ENCODE assay signal across 8 cellular contexts in the genomic region with DNA sequence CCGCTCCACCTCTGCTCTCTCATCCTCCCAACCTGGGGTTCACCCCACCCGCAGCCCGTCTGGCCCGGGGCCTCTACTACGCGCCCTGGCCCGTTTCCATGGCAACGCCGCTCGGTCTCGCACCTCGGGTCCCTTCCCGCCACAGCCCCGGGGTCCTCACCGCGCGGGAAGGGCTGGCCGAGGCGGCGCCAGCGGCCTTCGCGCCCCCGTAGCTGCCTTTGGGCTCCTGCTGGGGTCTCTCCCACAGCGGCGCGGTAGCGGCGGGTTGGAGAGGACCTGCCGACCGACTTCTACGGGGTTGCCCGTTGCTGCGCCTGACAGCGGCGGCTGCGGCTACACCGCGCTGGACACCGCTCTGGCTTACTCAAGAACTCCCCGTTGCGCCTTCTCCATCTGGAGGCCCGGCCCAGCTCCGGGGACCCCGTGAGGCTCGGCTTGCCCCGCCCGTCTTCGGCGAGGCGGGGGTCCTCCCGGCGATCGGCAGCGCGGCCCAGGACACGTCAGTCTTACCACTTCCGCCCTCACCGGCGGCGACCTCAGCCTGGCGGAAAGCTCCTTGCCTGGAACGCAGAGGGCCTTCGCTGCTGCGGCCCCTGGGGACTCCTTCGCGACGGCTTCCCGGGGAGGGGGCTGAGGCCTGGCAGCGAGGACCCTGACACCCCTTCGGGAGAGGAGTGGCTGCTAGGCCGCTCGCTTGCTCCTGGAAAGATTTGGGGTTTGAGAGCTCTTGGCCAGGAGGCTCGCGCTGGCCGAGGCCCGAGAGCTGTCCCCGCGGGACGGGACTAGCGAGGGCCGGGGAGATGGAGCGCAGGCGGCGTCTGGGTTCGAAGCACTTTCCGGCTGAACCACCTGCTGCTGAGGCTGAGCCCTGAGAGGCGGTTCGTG. TPM values are rescaled to one million over a fixed set of nuclear protein-coding genes. Genes with fewer than 3 reads are reported as not detected.
A peak's percentile ranks its signal among the peaks of the same experiment; 100 is the strongest.
DNase-seq lines count a peak whose midpoint lies in the region; ATAC-seq and TF ChIP-seq lines count a peak whose summit lies in the region.

A gene with protein sequence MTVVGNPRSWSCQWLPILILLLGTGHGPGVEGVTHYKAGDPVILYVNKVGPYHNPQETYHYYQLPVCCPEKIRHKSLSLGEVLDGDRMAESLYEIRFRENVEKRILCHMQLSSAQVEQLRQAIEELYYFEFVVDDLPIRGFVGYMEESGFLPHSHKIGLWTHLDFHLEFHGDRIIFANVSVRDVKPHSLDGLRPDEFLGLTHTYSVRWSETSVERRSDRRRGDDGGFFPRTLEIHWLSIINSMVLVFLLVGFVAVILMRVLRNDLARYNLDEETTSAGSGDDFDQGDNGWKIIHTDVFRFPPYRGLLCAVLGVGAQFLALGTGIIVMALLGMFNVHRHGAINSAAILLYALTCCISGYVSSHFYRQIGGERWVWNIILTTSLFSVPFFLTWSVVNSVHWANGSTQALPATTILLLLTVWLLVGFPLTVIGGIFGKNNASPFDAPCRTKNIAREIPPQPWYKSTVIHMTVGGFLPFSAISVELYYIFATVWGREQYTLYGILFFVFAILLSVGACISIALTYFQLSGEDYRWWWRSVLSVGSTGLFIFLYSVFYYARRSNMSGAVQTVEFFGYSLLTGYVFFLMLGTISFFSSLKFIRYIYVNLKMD (minus strand): TSS at position 256 of the 885 bp plus-strand sequence. CDS start 422 bp downstream, outside the sequence.

- no peaks in the 10 kb centered on the region for H3K9me3 Mint-ChIP-seq in activated T-helper 17 cell treated with anti-CD3 and anti-CD28 coated beads, Interleukin-2, amount 50 U/mL, for 72 hours
- H3K9me3 Mint-ChIP-seq in nephron, result no peaks in the 10 kb centered on the region

- DNase-seq in RPMI7951 (ENCODE audit: low read depth), result peak; percentile 79
- peak; percentile 79 for DNase-seq in fibroblast of peridontal ligament (ENCODE audit: extremely low read depth)
- peak; percentile 90 for DNase-seq in stimulated activated naive CD8-positive, alpha-beta T cell treated with anti-CD3 and anti-CD28 coated beads, Interleukin-15, Interleukin-2, amounts not matched to agents 100 U/mL and 50 U/mL, for 24 hours

- no peaks in the 10 kb centered on the region for H3K9me2 ChIP-seq in DOHH2 (replicated peaks; ENCODE audit: control insufficient read depth, low read length)

- H3K9me3 ChIP-seq in DOHH2 (ENCODE audit: control insufficient read depth, insufficient read depth, low read length), result no peaks in the 10 kb centered on the region

- H3K36me3 Mint-ChIP-seq in activated T-helper 17 cell treated with anti-CD3 and anti-CD28 coated beads, Interleukin-2, amount 50 U/mL, for 72 hours (ENCODE audit: low read depth), result peaks cover 61% of the 10 kb centered on the region
- H3K36me3 Mint-ChIP-seq in nephron (ENCODE audit: low read depth), result peaks cover 40% of the 10 kb centered on the region

- H3K4me3 Mint-ChIP-seq in activated T-helper 17 cell treated with anti-CD3 and anti-CD28 coated beads, Interleukin-2, amount 50 U/mL, for 72 hours, result peak within 1 kb of the TSS; percentile 98
- peak within 1 kb of the TSS; percentile 90 to 99 (median 97) for H3K4me3 Mint-ChIP-seq in nephron

- H3K4me3 ChIP-seq in DOHH2 (ENCODE audit: low read length) (peak within 1 kb of the TSS; percentile 87), KMS-11 (IDR thresholded peaks at IDR 0.05; ENCODE audit: insufficient read depth, low read depth, low read length) (peak within 1 kb of the TSS; percentile 55)

- H3K27me3 Mint-ChIP-seq in activated T-helper 17 cell treated with anti-CD3 and anti-CD28 coated beads, Interleukin-2, amount 50 U/mL, for 72 hours, result no peaks in the 10 kb centered on the region
- H3K27me3 Mint-ChIP-seq in nephron (ENCODE audit: low read depth), result no peaks in the 10 kb centered on the region

- H3K4me1 Mint-ChIP-seq in activated T-helper 17 cell treated with anti-CD3 and anti-CD28 coated beads, Interleukin-2, amount 50 U/mL, for 72 hours, result peaks cover 44% of the 10 kb centered on the region
- peaks cover 35% of the 10 kb centered on the region for H3K4me1 Mint-ChIP-seq in nephron

- peaks cover 29% of the 10 kb centered on the region for H3K4me1 ChIP-seq in DOHH2 (ENCODE audit: control insufficient read depth, low read length)
- H3K4me1 ChIP-seq in KMS-11 (ENCODE audit: low read depth, poor library complexity, severe bottlenecking), result peaks cover 10% of the 10 kb centered on the region

- H2AFZ ChIP-seq in KMS-11 (ENCODE audit: low read depth), result peak within 1 kb of the TSS; percentile 81

- H3F3A ChIP-seq in DOHH2 (ENCODE audit: control insufficient read depth, insufficient read depth), result peaks cover 16% of the 10 kb centered on the region

- H3K27ac ChIP-seq in DOHH2 (ENCODE audit: low read depth, low read length) (peak within 1 kb of the TSS; percentile 78), KMS-11 (peak within 1 kb of the TSS; percentile 94)

- peaks cover 44% of the 10 kb centered on the region for H3K36me3 ChIP-seq in DOHH2 (ENCODE audit: control insufficient read depth, low read length)
- no peaks in the 10 kb centered on the region for H3K36me3 ChIP-seq in KMS-11 (ENCODE audit: insufficient read depth)

- H3K4me2 ChIP-seq in DOHH2 (ENCODE audit: low read length) (peak within 1 kb of the TSS; percentile 78), KMS-11 (peak within 1 kb of the TSS; percentile 74)

- H3K27ac Mint-ChIP-seq in activated T-helper 17 cell treated with anti-CD3 and anti-CD28 coated beads, Interleukin-2, amount 50 U/mL, for 72 hours, result peak within 1 kb of the TSS; percentile 99
- peak within 1 kb of the TSS; percentile 95 to 97 (median 95) for H3K27ac Mint-ChIP-seq in nephron

- peak within 1 kb of the TSS; percentile 99 for H3K9ac ChIP-seq in KMS-11

- H3K27me3 ChIP-seq in DOHH2 (ENCODE audit: control insufficient read depth, low read length) (no peaks in the 10 kb centered on the region), KMS-11 (ENCODE audit: insufficient read depth, low read depth) (no peaks in the 10 kb centered on the region)

- ATAC-seq in GM21786 (IDR thresholded peaks at IDR 0.05; ENCODE audit: unreplicated experiment), result peak; percentile 84
- peak; percentile 96 for ATAC-seq in activated T-helper 17 cell treated with anti-CD3 and anti-CD28 coated beads, Interleukin-2, amount 50 U/mL, for 72 hours (replicated peaks)
- ATAC-seq in stimulated activated naive CD8-positive, alpha-beta T cell treated with anti-CD3 and anti-CD28 coated beads, Interleukin-15, Interleukin-2, amounts not matched to agents 100 U/mL and 50 U/mL, for 24 hours, result peak; percentile 90

- TF ChIP-seq CTCF in DOHH2 (IDR thresholded peaks at IDR 0.05; ENCODE audit: low read depth, low read length, poor library complexity, severe bottlenecking), result no peak
- TF ChIP-seq CTCF in KMS-11 (conservative IDR thresholded peaks at IDR 0.05; ENCODE audit: low read depth, low read length), result no peak
- no peak for TF ChIP-seq CTCF in nephron (IDR thresholded peaks at IDR 0.05; ENCODE audit: unreplicated experiment in 3 of 3)

- H4K20me1 ChIP-seq in DOHH2 (ENCODE audit: control insufficient read depth, insufficient read depth, low read depth, low read length), result no peaks in the 10 kb centered on the region
- H4K20me1 ChIP-seq in KMS-11 (ENCODE audit: insufficient read depth), result no peaks in the 10 kb centered on the region

- H3K79me2 ChIP-seq in DOHH2 (ENCODE audit: control insufficient read depth, low read length), result peaks cover 53% of the 10 kb centered on the region
- H3K79me2 ChIP-seq in KMS-11 (ENCODE audit: insufficient read depth, low read depth), result no peaks in the 10 kb centered on the region; the same call in 1 of the 2 replicates

RNA-seq across cellular contexts. Expression of the gene that starts here (rescaled TPM):
- total RNA-seq in RPMI7951 (2014; rRNA removed; shearing (Covaris generic)), result 52.5 and 69.2 TPM in 2 replicates
- total RNA-seq in activated T-helper 17 cell treated with anti-CD3 and anti-CD28 coated beads, Interleukin-2, amount 50 U/mL, for 72 hours, result 10 to 100 TPM; 28.6 to 33.4 TPM

Comparison
In these comparisons a context has a peak if more than half of its experiments do, and no peak if none do; other contexts are left out.
1. Peak in every context shown above with its lines: DNase-seq, ATAC-seq, H3K4me3 ChIP-seq and H3K27ac ChIP-seq.